Comparison of ENCODE assay signal across 8 cellular contexts in genomic region chr1:146369940-146370339, GRCh38.
DNase-seq lines count a peak whose midpoint lies in the region; ATAC-seq, FAIRE-seq and TF ChIP-seq lines count a peak whose summit lies in the region.
"Not testable (repeated sequence)": the region's sequence is repeated elsewhere in the genome, so short reads cannot be mapped to it uniquely, and the experiment has no call there.

No MANE protein-coding gene starts in this region.

- DNase-seq in GM06990 (ENCODE audit: extremely low read depth, insufficient read length) (peak; percentile 54), NCI-H2227 treated with DMSO at 0.1 percent for 48 hours (lab: John Stamatoyannopoulos, UW) (peak; percentile 26), WTC11 (ENCODE audit: low spot score) (peak; percentile 80), fibroblast of mammary gland (ENCODE audit: low read depth) (peak; percentile 75), medulla oblongata (ENCODE audit: extremely low spot score) (peak; percentile 11), small intestine (peak; percentile 16), tibial artery (peak; percentile 24 to 68)
- peak; percentile 62 for DNase-seq in activated naive CD8-positive, alpha-beta T cell treated with anti-CD3 and anti-CD28 coated beads, Interleukin-2, amount 50 U/mL, for 24 hours

- H3K27ac ChIP-seq in small intestine (ENCODE audit: low read depth in 1 of 2, low read length in 1 of 2) (peak overlapping the region in 1 of 2 donors; percentile 58), tibial artery (peak overlapping the region; percentile 50 to 78)

- H3K36me3 Mint-ChIP-seq in WTC11; activated naive CD8-positive, alpha-beta T cell treated with anti-CD3 and anti-CD28 coated beads, Interleukin-2, amount 50 U/mL, for 24 hours (ENCODE audit: low read depth): not testable (repeated sequence)

- 0 to 1% (median 1%) methylated on average over 16 to 20 of the region's 23 CpGs for WGBS in small intestine, 3 donors

- not testable (repeated sequence) for TF ChIP-seq CTCF in GM06990 (IDR thresholded peaks at IDR 0.05; ENCODE audit: insufficient read depth, low read length, poor library complexity, severe bottlenecking); WTC11 (IDR thresholded peaks at IDR 0.05); fibroblast of mammary gland (conservative IDR thresholded peaks at IDR 0.05; ENCODE audit: control insufficient read depth, insufficient read depth, low read depth, low read length); tibial artery (IDR thresholded peaks at IDR 0.05)

- peak overlapping the region; percentile 72 for H3K4me3 Mint-ChIP-seq in WTC11
- H3K4me3 Mint-ChIP-seq in activated naive CD8-positive, alpha-beta T cell treated with anti-CD3 and anti-CD28 coated beads, Interleukin-2, amount 50 U/mL, for 24 hours: peak overlapping the region; percentile 78

- H3K9me3 Mint-ChIP-seq in WTC11; activated naive CD8-positive, alpha-beta T cell treated with anti-CD3 and anti-CD28 coated beads, Interleukin-2, amount 50 U/mL, for 24 hours: not testable (repeated sequence)

- intact Hi-C loops in tibial artery (cut with DNase I; ENCODE audit: low total_unique reads): not testable (repeated sequence)

- H3K4me3 ChIP-seq in GM06990 (replicated peaks; ENCODE audit: low read depth, low read length) (peak overlapping the region; percentile 14; the same call in 1 of the 2 replicates), fibroblast of mammary gland (ENCODE audit: control insufficient read depth, low read depth, low read length) (peak overlapping the region; percentile 30), tibial artery (peak overlapping the region; percentile 32 to 48)
- H3K4me3 ChIP-seq in small intestine (ENCODE audit: low read depth in 1 of 2, low read length in 2 of 2): not testable (repeated sequence)

- peak; percentile 43; the same call in 1 of the 2 replicates for ATAC-seq in WTC11
- ATAC-seq in activated naive CD8-positive, alpha-beta T cell treated with anti-CD3 and anti-CD28 coated beads, Interleukin-2, amount 50 U/mL, for 24 hours: peak; percentile 28

- H3K4me1 ChIP-seq in small intestine (ENCODE audit: control insufficient read depth in 2 of 2, insufficient read depth in 1 of 2, low read depth in 1 of 2, low read length in 1 of 2); tibial artery: not testable (repeated sequence)

- H3K36me3 ChIP-seq in GM06990 (ENCODE audit: control insufficient read depth, insufficient read depth, low read length); small intestine (ENCODE audit: control insufficient read depth in 2 of 2, insufficient read depth in 2 of 2, low read length in 2 of 2); tibial artery: not testable (repeated sequence)

- not testable (repeated sequence) for H3K4me1 Mint-ChIP-seq in WTC11; activated naive CD8-positive, alpha-beta T cell treated with anti-CD3 and anti-CD28 coated beads, Interleukin-2, amount 50 U/mL, for 24 hours

- H3K9me3 ChIP-seq in small intestine (ENCODE audit: control insufficient read depth, low read depth); tibial artery: not testable (repeated sequence)

- H3K27ac Mint-ChIP-seq in WTC11: peak overlapping the region; percentile 68; the same call in 1 of the 2 replicates
- peak overlapping the region; percentile 88 for H3K27ac Mint-ChIP-seq in activated naive CD8-positive, alpha-beta T cell treated with anti-CD3 and anti-CD28 coated beads, Interleukin-2, amount 50 U/mL, for 24 hours

- CTCF ChIA-PET in WTC11 (lab: Charles Lee): not testable (repeated sequence)

- not testable (repeated sequence) for H3K27me3 Mint-ChIP-seq in WTC11 (ENCODE audit: low read depth); activated naive CD8-positive, alpha-beta T cell treated with anti-CD3 and anti-CD28 coated beads, Interleukin-2, amount 50 U/mL, for 24 hours

- H3K27me3 ChIP-seq in GM06990 (replicated peaks; ENCODE audit: control insufficient read depth, insufficient read depth, low read length); small intestine (ENCODE audit: control insufficient read depth in 2 of 2, insufficient read depth in 2 of 2, low read length in 2 of 2); tibial artery: not testable (repeated sequence)

- POLR2A ChIA-PET in WTC11 (lab: Charles Lee): not testable (repeated sequence)

- not testable (repeated sequence) for FAIRE-seq in small intestine (lab: Jason Lieb, UNC)

TF ChIP-seq in WTC11, 78 proteins besides CTCF, POLR2A, EP300 and RAD21:
- TF ChIP-seq, protein P1, sequence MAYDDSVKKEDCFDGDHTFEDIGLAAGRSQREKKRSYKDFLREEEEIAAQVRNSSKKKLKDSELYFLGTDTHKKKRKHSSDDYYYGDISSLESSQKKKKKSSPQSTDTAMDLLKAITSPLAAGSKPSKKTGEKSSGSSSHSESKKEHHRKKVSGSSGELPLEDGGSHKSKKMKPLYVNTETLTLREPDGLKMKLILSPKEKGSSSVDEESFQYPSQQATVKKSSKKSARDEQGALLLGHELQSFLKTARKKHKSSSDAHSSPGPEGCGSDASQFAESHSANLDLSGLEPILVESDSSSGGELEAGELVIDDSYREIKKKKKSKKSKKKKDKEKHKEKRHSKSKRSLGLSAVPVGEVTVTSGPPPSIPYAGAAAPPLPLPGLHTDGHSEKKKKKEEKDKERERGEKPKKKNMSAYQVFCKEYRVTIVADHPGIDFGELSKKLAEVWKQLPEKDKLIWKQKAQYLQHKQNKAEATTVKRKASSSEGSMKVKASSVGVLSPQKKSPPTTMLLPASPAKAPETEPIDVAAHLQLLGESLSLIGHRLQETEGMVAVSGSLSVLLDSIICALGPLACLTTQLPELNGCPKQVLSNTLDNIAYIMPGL (CRISPR knock-in tag; IDR thresholded peaks at IDR 0.05): peak; percentile 49; the same call in 1 of the 2 replicates

Comparison
In these comparisons a context has a peak if more than half of its experiments do, and no peak if none do; other contexts are left out.
1. DNase-seq: peak in every context shown above with its lines; median percentile 80 in WTC11; 75 in fibroblast of mammary gland; 62 in activated naive CD8-positive, alpha-beta T cell treated with anti-CD3 and anti-CD28 coated beads, Interleukin-2, amount 50 U/mL, for 24 hours; 54 in GM06990; 46 in tibial artery; 26 in NCI-H2227 treated with DMSO at 0.1 percent for 48 hours; 16 in small intestine; 11 in medulla oblongata.